In genomic region chr14:63641473-63642228, GRCh38 we compare ENCODE assay signal across 8 cellular contexts.
DNase-seq lines count a peak whose midpoint lies in the region; ATAC-seq and FAIRE-seq lines count a peak whose summit lies in the region.

TSS of gene WDR89 (minus strand) at chr14:63641871. CDS start at chr14:63599942, 41,929 bp downstream.

- DNase-seq in Ammon's horn (ENCODE audit: low spot score), result peak; percentile 100
- DNase-seq in NCI-H446 treated with DMSO at 0.1 percent for 48 hours (lab: John Stamatoyannopoulos, UW), result peak; percentile 99
- DNase-seq in cerebellar cortex (ENCODE audit: low spot score), result peak; percentile 100
- peak; percentile 89 for DNase-seq in stimulated activated CD4-positive, alpha-beta T cell treated with anti-CD3 and anti-CD28 coated beads, Interleukin-12 subunit alpha, Interleukin-12 subunit beta, amount 100 ng/mL, for 4 hours

- peak; percentile 90 for FAIRE-seq in islet of Langerhans (lab: Jason Lieb, UNC)

- ATAC-seq in GM19043 (IDR thresholded peaks at IDR 0.05; ENCODE audit: low read depth, unreplicated experiment) (peak; percentile 82), HG03378 (IDR thresholded peaks at IDR 0.05; ENCODE audit: unreplicated experiment) (peak; percentile 83)
- peak; percentile 89 to 93 for ATAC-seq in activated CD4-positive, CD25-positive, alpha-beta regulatory T cell treated with anti-CD3 and anti-CD28 coated beads, Interleukin-2, amount 50 U/mL, for 24 hours

Comparison
In these comparisons a context has a peak if more than half of its experiments do, and no peak if none do; other contexts are left out.
1. Peak in every context shown above with its lines: DNase-seq and ATAC-seq.